Comparison of ENCODE assay signal across 8 cellular contexts in genomic region chr19:18192673-18193387, GRCh38. TPM values are rescaled to one million over a fixed set of nuclear protein-coding genes. Genes with fewer than 3 reads are reported as not detected.
DNase-seq lines count a peak whose midpoint lies in the region; TF ChIP-seq lines count a peak whose summit lies in the region.

Gene MPV17L2, plus strand, starts transcription at chr19:18193218. Its CDS starts 64 bp downstream, at chr19:18193282.

- peak within 1 kb of the TSS; percentile 71 for H3K27ac ChIP-seq in CD8-positive, alpha-beta memory T cell (ENCODE audit: low read depth, low read length)
- peak within 1 kb of the TSS; percentile 66 for H3K27ac ChIP-seq in effector memory CD4-positive, alpha-beta T cell (ENCODE audit: insufficient read depth, low read length, poor library complexity, severe bottlenecking)

- H3K4me3 ChIP-seq in CD8-positive, alpha-beta memory T cell (ENCODE audit: low read length), result peak within 1 kb of the TSS; percentile 74
- H3K4me3 ChIP-seq in effector memory CD4-positive, alpha-beta T cell (ENCODE audit: insufficient read depth, low read depth, low read length, poor library complexity, severe bottlenecking), result peak within 1 kb of the TSS; percentile 76

- peak; percentile 98 to 99 (median 99) for DNase-seq in CD8-positive, alpha-beta memory T cell
- DNase-seq in GM20000 (ENCODE audit: low spot score), result peak; percentile 94
- DNase-seq in HT-29 (ENCODE audit: low spot score), result peak; percentile 97
- DNase-seq in NOMO-1 (lab: John Stamatoyannopoulos, UW; ENCODE audit: unreplicated experiment in 2 of 2), result peak; percentile 99
- DNase-seq in activated CD8-positive, alpha-beta memory T cell treated with anti-CD3 and anti-CD28 coated beads for 4 hours (ENCODE audit: low read depth in 2 of 2), result peak; percentile 95 to 96
- DNase-seq in effector memory CD4-positive, alpha-beta T cell, result peak; percentile 97 to 98 (median 98)
- peak; percentile 100 for DNase-seq in lung microvascular endothelial cell (ENCODE audit: low read depth in 2 of 2)
- peak; percentile 96 to 98 (median 97) for DNase-seq in stimulated activated CD4-positive, alpha-beta T cell treated with anti-CD3 and anti-CD28 coated beads, TNF-alpha, amount 100 ng/mL, for 48 hours (ENCODE audit: low read depth in 3 of 3)

- no peaks in the 10 kb centered on the region for H3K9me3 ChIP-seq in CD8-positive, alpha-beta memory T cell (ENCODE audit: low read length)
- H3K9me3 ChIP-seq in effector memory CD4-positive, alpha-beta T cell (ENCODE audit: control insufficient read depth, low read length), result no peaks in the 10 kb centered on the region

- peaks cover 0 to 2% (median 0%) of the 10 kb centered on the region in 5 donors for H3K9me3 Mint-ChIP-seq in CD8-positive, alpha-beta memory T cell

- H3K4me1 Mint-ChIP-seq in CD8-positive, alpha-beta memory T cell, result peaks cover 21 to 28% (median 22%) of the 10 kb centered on the region in 3 donors

- CTCF ChIA-PET in CD8-positive, alpha-beta memory T cell (lab: Charles Lee), result interaction anchor here (0.7 to 4.5 kb wide), 21 partner anchors 10 to 224 kb away, joined by 3 to 49 read pairs (median 5); partner anchors contain the start of genes IFI30 and RAB3A

- POLR2A ChIA-PET in CD8-positive, alpha-beta memory T cell (lab: Charles Lee), result interaction anchor here (0.6 to 3.1 kb wide), 10 partner anchors 11 to 159 kb away, joined by 3 to 40 read pairs (median 5); partner anchors contain the start of genes IL12RB1, JUND, LSM4 and RAB3A

- H3K36me3 Mint-ChIP-seq in CD8-positive, alpha-beta memory T cell, result peaks cover 0 to 24% (median 0%) of the 10 kb centered on the region in 3 donors

- no peak for TF ChIP-seq CTCF in GM20000 (IDR thresholded peaks at IDR 0.05; ENCODE audit: extremely low read depth, missing control alignments)

- H3K4me1 ChIP-seq in CD8-positive, alpha-beta memory T cell (ENCODE audit: insufficient read depth, low read length), result peaks cover 16% of the 10 kb centered on the region
- peaks cover 16% of the 10 kb centered on the region for H3K4me1 ChIP-seq in effector memory CD4-positive, alpha-beta T cell (ENCODE audit: control insufficient read depth, insufficient read depth, low read length, poor library complexity, severe bottlenecking)

- H3K4me3 Mint-ChIP-seq in CD8-positive, alpha-beta memory T cell, result peak within 1 kb of the TSS; percentile 82 to 95 (median 89)

- H3K27me3 Mint-ChIP-seq in CD8-positive, alpha-beta memory T cell, result peaks cover 0 to 3% of the 10 kb centered on the region in 2 donors

- H3K27me3 ChIP-seq in CD8-positive, alpha-beta memory T cell (ENCODE audit: insufficient read depth, low read length, poor library complexity, severe bottlenecking), result no peaks in the 10 kb centered on the region
- H3K27me3 ChIP-seq in effector memory CD4-positive, alpha-beta T cell (replicated peaks; ENCODE audit: control insufficient read depth, insufficient read depth, low read length, poor library complexity, severe bottlenecking), result no peaks in the 10 kb centered on the region

- peaks cover 6% of the 10 kb centered on the region for H3K36me3 ChIP-seq in CD8-positive, alpha-beta memory T cell (ENCODE audit: insufficient read depth, low read length)
- H3K36me3 ChIP-seq in effector memory CD4-positive, alpha-beta T cell (ENCODE audit: control insufficient read depth, insufficient read depth, low read length), result peaks cover 4% of the 10 kb centered on the region

- H3K27ac Mint-ChIP-seq in CD8-positive, alpha-beta memory T cell, result peak within 1 kb of the TSS; percentile 76 to 98 (median 96)

RNA-seq across cellular contexts. Expression of gene MPV17L2, which starts in this region (rescaled TPM):
- total RNA-seq in CD8-positive, alpha-beta memory T cell, result 10 to 100 TPM; 24.2 to 24.6 TPM
- polyA plus RNA-seq in CD8-positive, alpha-beta memory T cell, result 12.6 TPM
- 42.3 and 54.3 TPM in 2 replicates for total RNA-seq in HT-29 (2014; rRNA removed; shearing (Covaris generic))
- 6.3 and 8.1 TPM in 2 replicates for total RNA-seq in lung microvascular endothelial cell

Comparison
In these comparisons a context has a peak if more than half of its experiments do, and no peak if none do; other contexts are left out.
1. Peak in every context shown above with its lines: DNase-seq, H3K4me3 ChIP-seq and H3K27ac ChIP-seq.